In the genomic region with DNA sequence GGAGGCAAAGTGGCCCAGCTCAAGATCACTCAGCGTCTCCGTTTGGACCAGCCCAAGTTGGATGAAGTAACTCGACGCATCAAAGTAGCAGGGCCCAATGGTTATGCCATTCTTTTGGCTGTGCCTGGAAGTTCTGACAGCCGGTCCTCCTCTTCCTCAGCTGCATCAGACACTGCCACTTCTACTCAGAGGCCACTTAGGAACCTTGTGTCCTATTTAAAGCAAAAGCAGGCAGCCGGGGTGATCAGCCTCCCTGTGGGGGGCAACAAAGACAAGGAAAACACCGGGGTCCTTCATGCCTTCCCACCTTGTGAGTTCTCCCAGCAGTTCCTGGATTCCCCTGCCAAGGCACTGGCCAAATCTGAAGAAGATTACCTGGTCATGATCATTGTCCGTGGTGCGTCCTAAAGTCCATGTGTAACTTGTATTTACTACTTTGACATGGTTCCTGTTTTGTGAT, we compare ENCODE assay signal across 1 cellular context.
TF ChIP-seq lines count a peak whose summit lies in the region.

No MANE protein-coding gene starts in this region.

TF ChIP-seq in SK-N-SH, 30 proteins besides CTCF, POLR2A, EP300 and RAD21 (continued from another document):
- TF ChIP-seq, protein P1, sequence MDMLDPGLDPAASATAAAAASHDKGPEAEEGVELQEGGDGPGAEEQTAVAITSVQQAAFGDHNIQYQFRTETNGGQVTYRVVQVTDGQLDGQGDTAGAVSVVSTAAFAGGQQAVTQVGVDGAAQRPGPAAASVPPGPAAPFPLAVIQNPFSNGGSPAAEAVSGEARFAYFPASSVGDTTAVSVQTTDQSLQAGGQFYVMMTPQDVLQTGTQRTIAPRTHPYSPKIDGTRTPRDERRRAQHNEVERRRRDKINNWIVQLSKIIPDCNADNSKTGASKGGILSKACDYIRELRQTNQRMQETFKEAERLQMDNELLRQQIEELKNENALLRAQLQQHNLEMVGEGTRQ (IDR thresholded peaks at IDR 0.05; ENCODE audit: borderline replicate concordance, low read depth, low read length), result no peak
- TF ChIP-seq, protein P2, sequence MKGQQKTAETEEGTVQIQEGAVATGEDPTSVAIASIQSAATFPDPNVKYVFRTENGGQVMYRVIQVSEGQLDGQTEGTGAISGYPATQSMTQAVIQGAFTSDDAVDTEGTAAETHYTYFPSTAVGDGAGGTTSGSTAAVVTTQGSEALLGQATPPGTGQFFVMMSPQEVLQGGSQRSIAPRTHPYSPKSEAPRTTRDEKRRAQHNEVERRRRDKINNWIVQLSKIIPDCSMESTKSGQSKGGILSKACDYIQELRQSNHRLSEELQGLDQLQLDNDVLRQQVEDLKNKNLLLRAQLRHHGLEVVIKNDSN (IDR thresholded peaks at IDR 0.05; ENCODE audit: borderline replicate concordance, low read depth), result no peak
TF ChIP-seq in SK-N-SH: peak in this region for 0.
